ENCODE assay signal across 12 cellular contexts in genomic region chr1:183783896-183784637, GRCh38. TPM values are rescaled to one million over a fixed set of nuclear protein-coding genes. Genes with fewer than 3 reads are reported as not detected.
A peak's percentile ranks its signal among the peaks of the same experiment; 100 is the strongest.
DNase-seq lines count a peak whose midpoint lies in the region; ATAC-seq, FAIRE-seq and TF ChIP-seq lines count a peak whose summit lies in the region.
"Had no signal": no experiment of that assay in that cellular context is flagged by ENCODE, and none has a peak within 500 bp of the region (broad histone marks: within the 10 kb centered on the region; RNA-seq: fewer than 3 reads in every experiment).

No MANE protein-coding gene starts in this region.

- H3K9me3 ChIP-seq in BE2C = no peaks in the 10 kb centered on the region
- H3K9me3 ChIP-seq in pancreas = no peaks in the 10 kb centered on the region
- H3K9me3 ChIP-seq: lower lobe of right lung had no signal

- 53 to 56% methylated on average over 6 of the region's 6 CpGs for WGBS in pancreas, 2 donors

- H3K4me1 ChIP-seq in BE2C (peaks cover 14% of the 10 kb centered on the region), pancreas (no peaks in the 10 kb centered on the region)

- no peak overlapping the region for H3K4me3 ChIP-seq in BE2C (ENCODE audit: low read depth, low read length)
- H3K4me3 ChIP-seq in fibroblast of mammary gland (ENCODE audit: control insufficient read depth, low read depth, low read length) = no peak overlapping the region
- H3K4me3 ChIP-seq in pancreas = no peak overlapping the region
- H3K4me3 ChIP-seq: lower lobe of right lung had no signal

- intact Hi-C loops in pancreas (cut with DNase I) = no loop called here

- H3K36me3 ChIP-seq in BE2C = no peaks in the 10 kb centered on the region
- H3K36me3 ChIP-seq in pancreas = no peaks in the 10 kb centered on the region
- H3K36me3 ChIP-seq: lower lobe of right lung had no signal

- peak; percentile 51 for DNase-seq in BE2C
- peak; percentile 96 to 99 for DNase-seq in NCI-H446 (lab: John Stamatoyannopoulos, UW)
- peak; percentile 91 for DNase-seq in fibroblast of mammary gland (ENCODE audit: low read depth)
- peak in 4 of 6 donors; percentile 47 to 70 (median 54) for DNase-seq in pancreas
- DNase-seq in CD1c-positive myeloid dendritic cell (ENCODE audit: extremely low spot score) = no peak
- DNase-seq: activated CD8-positive, alpha-beta memory T cell treated with anti-CD3 and anti-CD28 coated beads, Interleukin-2, amount 10 ng/mL, durations not matched to agents 7 days and 5 days; effector memory CD4-positive, alpha-beta T cell; lower lobe of right lung had no signal

- no peak for TF ChIP-seq CTCF in BE2C (IDR thresholded peaks at IDR 0.05; ENCODE audit: low read depth, low read length)
- no peak for TF ChIP-seq CTCF in fibroblast of mammary gland (conservative IDR thresholded peaks at IDR 0.05; ENCODE audit: control insufficient read depth, insufficient read depth, low read depth, low read length)
- TF ChIP-seq CTCF in pancreas (IDR thresholded peaks at IDR 0.05) = no peak

- H3K27me3 ChIP-seq in BE2C = no peaks in the 10 kb centered on the region
- H3K27me3 ChIP-seq in pancreas = no peaks in the 10 kb centered on the region

- peak overlapping the region in 1 of 4 donors; percentile 13 for H3K27ac ChIP-seq in pancreas
- H3K27ac ChIP-seq: lower lobe of right lung had no signal

- no peak for FAIRE-seq in pancreas (lab: Jason Lieb, UNC)
- FAIRE-seq: RCC 7860 had no signal

- ATAC-seq in pancreas (peak; percentile 40 to 89 (median 84)), HG02678 (IDR thresholded peaks at IDR 0.05; ENCODE audit: unreplicated experiment) (no peak), HG03457 (IDR thresholded peaks at IDR 0.05; ENCODE audit: unreplicated experiment) (no peak), GM19328 (IDR thresholded peaks at IDR 0.05; ENCODE audit: unreplicated experiment) (no peak)
- ATAC-seq: activated CD8-positive, alpha-beta memory T cell treated with anti-CD3 and anti-CD28 coated beads, Interleukin-2, amount 10 ng/mL, durations not matched to agents 7 days and 5 days had no signal

RNA-seq across cellular contexts. Expression of gene RGL1, which starts 20.9 kb away (rescaled TPM):
- 15.8 TPM for polyA plus RNA-seq in BE2C (2012; ENCODE audit: insufficient read depth, insufficient read length, low read depth)
- total RNA-seq in pancreas = 1 to 10 TPM; 2.8 to 9.1 (median 4.9) TPM
- 1 to 10 TPM; 3.6 to 6.6 TPM for polyA plus RNA-seq in pancreas

Comparison
In these comparisons a context has a peak if more than half of its experiments do, and no peak if none do; other contexts are left out.
1. ATAC-seq: peak in pancreas (4 of 4); none in HG02678 (single experiment), HG03457 (single experiment) and GM19328 (single experiment).